Comparison of ENCODE assay signal across 1 cellular context in the genomic region with DNA sequence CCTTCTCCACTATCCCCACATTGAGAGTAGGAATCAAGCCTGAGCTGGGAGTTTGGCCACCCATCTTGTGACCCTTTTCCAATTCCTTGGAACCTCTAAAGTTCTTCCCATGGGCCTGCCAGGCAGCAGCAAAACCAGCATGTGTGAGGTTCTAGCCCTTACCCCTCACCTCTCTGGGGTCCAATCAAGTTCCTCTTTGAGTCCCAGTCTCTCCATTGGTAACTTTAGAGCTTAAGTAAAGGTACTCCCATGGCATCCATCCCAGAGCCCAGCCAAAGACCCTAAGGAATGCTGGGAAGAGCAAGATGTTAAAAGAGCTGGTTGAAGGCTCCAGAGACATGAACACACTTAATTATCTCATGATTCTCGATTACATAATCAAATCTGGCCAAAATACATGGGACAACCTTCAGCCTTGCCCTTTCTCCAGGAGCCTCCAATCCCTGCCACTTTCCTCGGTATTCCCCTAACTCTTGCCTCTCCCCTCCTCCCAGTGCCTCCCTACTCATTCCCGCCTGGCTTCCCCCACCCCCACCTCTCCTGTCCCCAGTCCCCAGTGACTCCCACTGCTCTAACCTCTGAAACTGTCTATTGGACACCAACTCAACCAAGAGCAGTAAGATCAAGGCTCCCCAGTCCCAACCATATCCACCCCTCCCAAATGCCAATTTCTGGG.
TF ChIP-seq lines count a peak whose summit lies in the region.

No MANE protein-coding gene starts in this region.

TF ChIP-seq in HCT116, 20 proteins besides CTCF, POLR2A, EP300 and RAD21:
- TF ChIP-seq, protein P1, sequence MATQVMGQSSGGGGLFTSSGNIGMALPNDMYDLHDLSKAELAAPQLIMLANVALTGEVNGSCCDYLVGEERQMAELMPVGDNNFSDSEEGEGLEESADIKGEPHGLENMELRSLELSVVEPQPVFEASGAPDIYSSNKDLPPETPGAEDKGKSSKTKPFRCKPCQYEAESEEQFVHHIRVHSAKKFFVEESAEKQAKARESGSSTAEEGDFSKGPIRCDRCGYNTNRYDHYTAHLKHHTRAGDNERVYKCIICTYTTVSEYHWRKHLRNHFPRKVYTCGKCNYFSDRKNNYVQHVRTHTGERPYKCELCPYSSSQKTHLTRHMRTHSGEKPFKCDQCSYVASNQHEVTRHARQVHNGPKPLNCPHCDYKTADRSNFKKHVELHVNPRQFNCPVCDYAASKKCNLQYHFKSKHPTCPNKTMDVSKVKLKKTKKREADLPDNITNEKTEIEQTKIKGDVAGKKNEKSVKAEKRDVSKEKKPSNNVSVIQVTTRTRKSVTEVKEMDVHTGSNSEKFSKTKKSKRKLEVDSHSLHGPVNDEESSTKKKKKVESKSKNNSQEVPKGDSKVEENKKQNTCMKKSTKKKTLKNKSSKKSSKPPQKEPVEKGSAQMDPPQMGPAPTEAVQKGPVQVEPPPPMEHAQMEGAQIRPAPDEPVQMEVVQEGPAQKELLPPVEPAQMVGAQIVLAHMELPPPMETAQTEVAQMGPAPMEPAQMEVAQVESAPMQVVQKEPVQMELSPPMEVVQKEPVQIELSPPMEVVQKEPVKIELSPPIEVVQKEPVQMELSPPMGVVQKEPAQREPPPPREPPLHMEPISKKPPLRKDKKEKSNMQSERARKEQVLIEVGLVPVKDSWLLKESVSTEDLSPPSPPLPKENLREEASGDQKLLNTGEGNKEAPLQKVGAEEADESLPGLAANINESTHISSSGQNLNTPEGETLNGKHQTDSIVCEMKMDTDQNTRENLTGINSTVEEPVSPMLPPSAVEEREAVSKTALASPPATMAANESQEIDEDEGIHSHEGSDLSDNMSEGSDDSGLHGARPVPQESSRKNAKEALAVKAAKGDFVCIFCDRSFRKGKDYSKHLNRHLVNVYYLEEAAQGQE (IDR thresholded peaks at IDR 0.05; ENCODE audit: low read depth) = no peak
- TF ChIP-seq, protein P2, sequence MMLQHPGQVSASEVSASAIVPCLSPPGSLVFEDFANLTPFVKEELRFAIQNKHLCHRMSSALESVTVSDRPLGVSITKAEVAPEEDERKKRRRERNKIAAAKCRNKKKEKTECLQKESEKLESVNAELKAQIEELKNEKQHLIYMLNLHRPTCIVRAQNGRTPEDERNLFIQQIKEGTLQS (IDR thresholded peaks at IDR 0.05) = no peak
- no peak for TF ChIP-seq FOSL1 (IDR thresholded peaks at IDR 0.05; ENCODE audit: low read depth)
- no peak for TF ChIP-seq EGR1 (IDR thresholded peaks at IDR 0.05; ENCODE audit: low read depth)
- TF ChIP-seq POLR2AphosphoS5 (IDR thresholded peaks at IDR 0.05; ENCODE audit: low read depth, low read length) = no peak
- TF ChIP-seq SIN3A (IDR thresholded peaks at IDR 0.05; ENCODE audit: low read depth) = no peak
- no peak for TF ChIP-seq ELF1 (IDR thresholded peaks at IDR 0.05; ENCODE audit: borderline replicate concordance, low read depth)
- TF ChIP-seq EZH2phosphoT487 (IDR thresholded peaks at IDR 0.05; ENCODE audit: borderline replicate concordance) = no peak
